ENCODE assay signal across 17 cellular contexts in the genomic region with DNA sequence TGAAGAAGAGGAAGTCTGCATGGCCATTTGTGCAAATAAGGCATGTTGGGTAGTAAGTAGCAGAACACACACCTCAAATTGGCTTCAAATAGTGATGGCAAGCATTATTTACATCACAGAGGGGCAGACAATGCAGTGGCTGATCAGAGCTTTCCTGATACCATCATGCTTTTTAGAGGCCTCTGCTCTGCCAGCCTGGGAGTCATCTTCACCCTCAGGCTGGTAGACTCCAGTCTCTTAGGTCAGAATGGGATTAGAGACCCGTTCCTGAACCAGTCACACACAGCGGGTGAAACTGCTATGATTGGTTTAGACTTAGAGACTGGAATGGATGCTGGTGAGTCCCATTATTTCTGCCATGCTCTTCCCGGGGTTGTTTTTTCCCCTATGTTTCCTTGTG.
DNase-seq lines count a peak whose midpoint lies in the region; ATAC-seq and TF ChIP-seq lines count a peak whose summit lies in the region.
"Had no signal": no experiment of that assay in that cellular context is flagged by ENCODE, and none has a peak within 500 bp of the region (broad histone marks: within the 10 kb centered on the region; RNA-seq: fewer than 3 reads in every experiment).

No MANE protein-coding gene starts in this region.

- H3K36me3 Mint-ChIP-seq in neural progenitor cell: no peaks in the 10 kb centered on the region
- H3K36me3 Mint-ChIP-seq: CD4-positive, CD25-positive, alpha-beta regulatory T cell; CD8-positive, alpha-beta T cell had no signal

- H3K4me3 ChIP-seq in BE2C (ENCODE audit: low read depth, low read length) (no peak overlapping the region), epithelial cell of esophagus (ENCODE audit: low read length) (no peak overlapping the region), neural progenitor cell (no peak overlapping the region)
- H3K4me3 ChIP-seq: BLaER1, GM12878 had no signal

- no peak overlapping the region for H3K4me3 Mint-ChIP-seq in neural progenitor cell
- H3K4me3 Mint-ChIP-seq: CD4-positive, CD25-positive, alpha-beta regulatory T cell; CD8-positive, alpha-beta T cell had no signal

- H4K20me1 ChIP-seq in neural progenitor cell (ENCODE audit: low read depth): no peaks in the 10 kb centered on the region
- H4K20me1 ChIP-seq: BLaER1 had no signal

- ATAC-seq in Right ventricle myocardium inferior: no peak
- ATAC-seq: CD8-positive, alpha-beta T cell; GM12878 had no signal

- H3K9me3 ChIP-seq in BE2C: no peaks in the 10 kb centered on the region
- H3K9me3 ChIP-seq in neural progenitor cell (ENCODE audit: low read depth): no peaks in the 10 kb centered on the region
- H3K9me3 ChIP-seq: BLaER1, Caco-2 had no signal

- H3K36me3 ChIP-seq in BE2C: no peaks in the 10 kb centered on the region
- no peaks in the 10 kb centered on the region for H3K36me3 ChIP-seq in neural progenitor cell
- H3K36me3 ChIP-seq: BLaER1 had no signal

- H3K9ac ChIP-seq in neural progenitor cell: no peak overlapping the region
- H3K9ac ChIP-seq: BLaER1 had no signal

- H3K27ac ChIP-seq in neural progenitor cell: no peak overlapping the region
- H3K27ac ChIP-seq: BLaER1, C4-2B had no signal

- H3K4me1 ChIP-seq in BE2C: no peaks in the 10 kb centered on the region; the same call in 1 of the 2 replicates
- H3K4me1 ChIP-seq in neural progenitor cell: peaks cover 10% of the 10 kb centered on the region
- H3K4me1 ChIP-seq: BLaER1 had no signal

- H3K9me3 Mint-ChIP-seq in neural progenitor cell: peaks cover 7% of the 10 kb centered on the region

- intact Hi-C loops in Right ventricle myocardium inferior (cut with DNase I): no loop called here

- no peak overlapping the region for H3K4me2 ChIP-seq in neural progenitor cell
- H3K4me2 ChIP-seq: BLaER1 had no signal

- peaks cover 16% of the 10 kb centered on the region for H3K4me1 Mint-ChIP-seq in neural progenitor cell
- H3K4me1 Mint-ChIP-seq: CD4-positive, CD25-positive, alpha-beta regulatory T cell had no signal

- no peak overlapping the region for H3K27ac Mint-ChIP-seq in neural progenitor cell
- H3K27ac Mint-ChIP-seq: CD4-positive, CD25-positive, alpha-beta regulatory T cell; CD8-positive, alpha-beta T cell had no signal

- no peaks in the 10 kb centered on the region for H3F3A ChIP-seq in neural progenitor cell (ENCODE audit: low read depth)

- peak overlapping the region; percentile 45 for H2AFZ ChIP-seq in neural progenitor cell (replicated peaks)

- H3K27me3 ChIP-seq in BE2C: no peaks in the 10 kb centered on the region
- H3K27me3 ChIP-seq in neural progenitor cell: no peaks in the 10 kb centered on the region
- H3K27me3 ChIP-seq: BLaER1 had no signal

- TF ChIP-seq CTCF in BE2C (IDR thresholded peaks at IDR 0.05; ENCODE audit: low read depth, low read length) (no peak), epithelial cell of esophagus (IDR thresholded peaks at IDR 0.05; ENCODE audit: insufficient read depth, low read depth, low read length, missing control alignments) (no peak), neural progenitor cell (IDR thresholded peaks at IDR 0.05) (no peak)

- H3K79me2 ChIP-seq in neural progenitor cell (ENCODE audit: low read depth): no peaks in the 10 kb centered on the region

- DNase-seq in BE2C (peak; percentile 30), ELF-1 (ENCODE audit: low read depth, low spot score) (peak; percentile 57), epithelial cell of esophagus (ENCODE audit: low read depth) (peak; percentile 48), neural progenitor cell (ENCODE audit: low spot score) (no peak), HuH-7 (ENCODE audit: low spot score) (no peak), Right ventricle myocardium inferior (ENCODE audit: missing footprints) (no peak)
- DNase-seq: Caco-2; CD4-positive, CD25-positive, alpha-beta regulatory T cell; CD8-positive, alpha-beta T cell; DMS153; DND-41; GDM1; H7; HCEC 1CT had no signal

- H3K27me3 Mint-ChIP-seq in neural progenitor cell (ENCODE audit: insufficient read depth, low read depth): no peaks in the 10 kb centered on the region
- H3K27me3 Mint-ChIP-seq: CD4-positive, CD25-positive, alpha-beta regulatory T cell had no signal

Comparison
In these comparisons a context has a peak if more than half of its experiments do, and no peak if none do; other contexts are left out.
1. DNase-seq: peak in BE2C (single experiment), ELF-1 (single experiment) and epithelial cell of esophagus (single experiment); none in neural progenitor cell (single experiment), HuH-7 (single experiment) and Right ventricle myocardium inferior (single experiment).